Comparison of ENCODE assay signal across 28 cellular contexts in genomic region chr21:41373253-41373652, GRCh38. TPM values are rescaled to one million over a fixed set of nuclear protein-coding genes. Genes with fewer than 3 reads are reported as not detected.
A peak's percentile ranks its signal among the peaks of the same experiment; 100 is the strongest.
DNase-seq lines count a peak whose midpoint lies in the region; ATAC-seq, FAIRE-seq and TF ChIP-seq lines count a peak whose summit lies in the region.
"Had no signal": no experiment of that assay in that cellular context is flagged by ENCODE, and none has a peak within 500 bp of the region (broad histone marks: within the 10 kb centered on the region; RNA-seq: fewer than 3 reads in every experiment).

No MANE protein-coding gene starts in this region.

- peaks cover 20% of the 10 kb centered on the region for H3K4me1 ChIP-seq in GM12878 (ENCODE audit: control insufficient read depth, insufficient read depth, low read length)

- CTCF ChIA-PET in activated CD4-positive, alpha-beta T cell treated with anti-CD3 and anti-CD28 coated beads, Interleukin-2, amount 10 ng/mL, durations not matched to agents 7 days and 5 days (lab: Charles Lee) = interaction anchor here (0.6 kb wide), 1 partner anchor 81 kb away, joined by 3 read pairs; no protein-coding TSS in a partner anchor
- CTCF ChIA-PET in activated CD4-positive, alpha-beta T cell treated with anti-CD3 and anti-CD28 coated beads for 36 hours (lab: Charles Lee) = interaction anchor here (1.2 to 2.1 kb wide), 3 partner anchors 10 to 90 kb away, joined by 3 to 11 read pairs (median 7); no protein-coding TSS in a partner anchor
- CTCF ChIA-PET in GM12878 (lab: Yijun Ruan, JAX) = interaction anchor here (1.5 to 7.4 kb wide), 4 partner anchors 38 to 90 kb away, joined by 7 to 99 read pairs (median 16); no protein-coding TSS in a partner anchor

- H3K4me2 ChIP-seq in GM12878 (ENCODE audit: control insufficient read depth, insufficient read depth) = peak overlapping the region; percentile 1
- H3K4me2 ChIP-seq: BLaER1 had no signal

- 73% methylated on average over 4 of the region's 4 CpGs for WGBS in GM12878 (ENCODE audit: insufficient coverage, insufficient replicate concordance, low lambda C conversion rate, missing lambda C conversion rate)

- intact Hi-C loops in activated CD4-positive, alpha-beta T cell treated with anti-CD3 and anti-CD28 coated beads for 36 hours (cut with DNase I, micrococcal nuclease) = no loop called here
- intact Hi-C loops in GM12878 (cut with micrococcal nuclease; ENCODE audit: unreplicated experiment) = no loop called here

- H3K27ac ChIP-seq in KOPT-K1 (ENCODE audit: low read depth, low read length, poor library complexity, severe bottlenecking) (peak overlapping the region; percentile 22), GM12878 (ENCODE audit: control insufficient read depth, insufficient read depth) (no peak overlapping the region)
- H3K27ac ChIP-seq: 22Rv1, BLaER1 had no signal

- H3K4me3 Mint-ChIP-seq in activated CD4-positive, alpha-beta T cell treated with anti-CD3 and anti-CD28 coated beads, Interleukin-2, amount 10 ng/mL, durations not matched to agents 7 days and 5 days = no peak overlapping the region
- no peak overlapping the region for H3K4me3 Mint-ChIP-seq in activated CD4-positive, alpha-beta T cell treated with anti-CD3 and anti-CD28 coated beads for 36 hours
- H3K4me3 Mint-ChIP-seq: IgD-negative memory B cell had no signal

- H3K36me3 ChIP-seq in KOPT-K1 (ENCODE audit: insufficient read depth, low read length) = no peaks in the 10 kb centered on the region
- peaks cover 0 to 5% of the 10 kb centered on the region in 2 experiments; a peak in 3 of 4 replicates for H3K36me3 ChIP-seq in GM12878 (ENCODE audit: control insufficient read depth in 2 of 2, insufficient read depth in 2 of 2, low read length in 1 of 2)

- no peak for ATAC-seq in activated CD4-positive, alpha-beta T cell treated with anti-CD3 and anti-CD28 coated beads for 36 hours
- ATAC-seq in GM12878 = no peak
- ATAC-seq in GM18858 (IDR thresholded peaks at IDR 0.05; ENCODE audit: unreplicated experiment) = no peak
- ATAC-seq: Right ventricle myocardium inferior had no signal

- TF ChIP-seq RAD21 in GM12878 (IDR thresholded peaks at IDR 0.05; ENCODE audit: insufficient read depth, low read depth, low read length) = no peak

- no peak overlapping the region for H3K9ac ChIP-seq in GM12878 (ENCODE audit: control insufficient read depth, insufficient read depth, low read length)
- H3K9ac ChIP-seq: BLaER1 had no signal

- H3K9me3 ChIP-seq in KOPT-K1 (ENCODE audit: insufficient read depth, low read length, poor library complexity, severe bottlenecking) = no peaks in the 10 kb centered on the region
- no peaks in the 10 kb centered on the region for H3K9me3 ChIP-seq in GM12878 (replicated peaks; ENCODE audit: control insufficient read depth, insufficient read depth, low read length)
- H3K9me3 ChIP-seq: BLaER1 had no signal

- SMC1A ChIA-PET in GM12878 (lab: Charles Lee; ENCODE audit: uncharacterized antibody, unreplicated experiment) = interaction anchor here (1.2 to 8.3 kb wide), 7 partner anchors 12 to 89 kb away, joined by 3 to 67 read pairs (median 8); partner anchors contain the start of gene MX1

- no peak for TF ChIP-seq POLR2A in GM12878 (IDR thresholded peaks at IDR 0.05; ENCODE audit: low read depth, low read length)

- H3K36me3 Mint-ChIP-seq in activated CD4-positive, alpha-beta T cell treated with anti-CD3 and anti-CD28 coated beads, Interleukin-2, amount 10 ng/mL, durations not matched to agents 7 days and 5 days (ENCODE audit: low read depth) = peaks cover 41% of the 10 kb centered on the region
- H3K36me3 Mint-ChIP-seq in activated CD4-positive, alpha-beta T cell treated with anti-CD3 and anti-CD28 coated beads for 36 hours (ENCODE audit: low read depth) = peaks cover 16% of the 10 kb centered on the region

- POLR2A ChIA-PET in activated CD4-positive, alpha-beta T cell treated with anti-CD3 and anti-CD28 coated beads, Interleukin-2, amount 10 ng/mL, durations not matched to agents 7 days and 5 days (lab: Charles Lee) = no interaction called here
- POLR2A ChIA-PET in activated CD4-positive, alpha-beta T cell treated with anti-CD3 and anti-CD28 coated beads for 36 hours (lab: Charles Lee) = no interaction called here
- POLR2A ChIA-PET in GM12878 (lab: Charles Lee) = interaction anchor here (0.9 to 3.1 kb wide), 4 partner anchors 12 to 90 kb away, joined by 3 to 13 read pairs (median 7); partner anchors contain the start of genes MX1 and MX2

- no peaks in the 10 kb centered on the region for H3K9me3 Mint-ChIP-seq in activated CD4-positive, alpha-beta T cell treated with anti-CD3 and anti-CD28 coated beads, Interleukin-2, amount 10 ng/mL, durations not matched to agents 7 days and 5 days
- no peaks in the 10 kb centered on the region for H3K9me3 Mint-ChIP-seq in activated CD4-positive, alpha-beta T cell treated with anti-CD3 and anti-CD28 coated beads for 36 hours (ENCODE audit: low read depth)
- H3K9me3 Mint-ChIP-seq: CD4-positive, alpha-beta memory T cell; IgD-negative memory B cell had no signal

- H3K27me3 ChIP-seq in GM12878 (replicated peaks in 1 of 2; ENCODE audit: control insufficient read depth in 2 of 2, insufficient read depth in 2 of 2, low read length in 1 of 2) = no peaks in the 10 kb centered on the region
- H3K27me3 ChIP-seq: BLaER1 had no signal

- no peaks in the 10 kb centered on the region for H3K27me3 Mint-ChIP-seq in activated CD4-positive, alpha-beta T cell treated with anti-CD3 and anti-CD28 coated beads, Interleukin-2, amount 10 ng/mL, durations not matched to agents 7 days and 5 days
- no peaks in the 10 kb centered on the region for H3K27me3 Mint-ChIP-seq in activated CD4-positive, alpha-beta T cell treated with anti-CD3 and anti-CD28 coated beads for 36 hours
- H3K27me3 Mint-ChIP-seq: CD4-positive, alpha-beta memory T cell had no signal

- no peaks in the 10 kb centered on the region; the same call in 1 of the 2 replicates for H4K20me1 ChIP-seq in GM12878 (ENCODE audit: control insufficient read depth, insufficient read depth)
- H4K20me1 ChIP-seq: BLaER1 had no signal

- no peak for FAIRE-seq in GM12878 (lab: Jason Lieb, UNC)
- FAIRE-seq: G401.6, GM18507, GM19239 had no signal

- H3K4me1 Mint-ChIP-seq in activated CD4-positive, alpha-beta T cell treated with anti-CD3 and anti-CD28 coated beads, Interleukin-2, amount 10 ng/mL, durations not matched to agents 7 days and 5 days = peaks cover 74% of the 10 kb centered on the region
- peaks cover 57% of the 10 kb centered on the region for H3K4me1 Mint-ChIP-seq in activated CD4-positive, alpha-beta T cell treated with anti-CD3 and anti-CD28 coated beads for 36 hours

- H2AFZ ChIP-seq in GM12878 (ENCODE audit: control insufficient read depth, low read depth, low read length) = no peak overlapping the region

- H3K27ac Mint-ChIP-seq in activated CD4-positive, alpha-beta T cell treated with anti-CD3 and anti-CD28 coated beads, Interleukin-2, amount 10 ng/mL, durations not matched to agents 7 days and 5 days = peak overlapping the region; percentile 31
- no peak overlapping the region for H3K27ac Mint-ChIP-seq in activated CD4-positive, alpha-beta T cell treated with anti-CD3 and anti-CD28 coated beads for 36 hours
- H3K27ac Mint-ChIP-seq: IgD-negative memory B cell had no signal

- no peak for TF ChIP-seq EP300 in GM12878 (IDR thresholded peaks at IDR 0.05; ENCODE audit: borderline replicate concordance in 1 of 2, control insufficient read depth in 1 of 2, low read depth in 2 of 2, low read length in 2 of 2)

- peak overlapping the region; percentile 15; the same call in 1 of the 2 replicates for H3K4me3 ChIP-seq in GM12878
- H3K4me3 ChIP-seq: BLaER1 had no signal

- BruUV-seq in GM12878 (replicated peaks; lab: Mats Ljungman, UMichigan) = no TSS peak

- H3K79me2 ChIP-seq in GM12878 (ENCODE audit: control insufficient read depth, insufficient read depth, low read length) = peaks cover 57% of the 10 kb centered on the region

- no peak for DNase-seq in activated CD4-positive, alpha-beta T cell treated with anti-CD3 and anti-CD28 coated beads, Interleukin-2, amount 10 ng/mL, durations not matched to agents 7 days and 5 days
- DNase-seq in activated CD4-positive, alpha-beta T cell treated with anti-CD3 and anti-CD28 coated beads for 36 hours = no peak
- DNase-seq in GM12878 (ENCODE audit: low read depth, low spot score) = no peak
- DNase-seq in stimulated activated CD8-positive, alpha-beta memory T cell treated with anti-CD3 and anti-CD28 coated beads, Interleukin-4, amount 100 ng/mL, for 48 hours = peak; percentile 19
- no peak for DNase-seq in NCI-H774 (lab: John Stamatoyannopoulos, UW)
- DNase-seq in HT-29 (ENCODE audit: low spot score) = no peak
- DNase-seq: ACHN; CD4-positive, alpha-beta memory T cell; DMS153; GOT3; HCEC 1CT; Karpas-422; NCI-H1417; NCI-H1694 treated with DMSO at 0.1 percent for 48 hours; NCI-H2081 treated with DMSO at 0.1 percent for 48 hours; NCI-H446; NCI-H526 had no signal

- in situ Hi-C loops in GM12878 (cut with MboI) = no loop called here

- TF ChIP-seq CTCF in GM12878 (IDR thresholded peaks at IDR 0.05 in 2 of 3, conservative IDR thresholded peaks at IDR 0.05 in 1 of 3; ENCODE audit: control insufficient read depth in 2 of 3, extremely low read depth in 1 of 3, insufficient read depth in 1 of 3, low read depth in 3 of 3, low read length in 3 of 3) = no peak

- RAD21 ChIA-PET in GM12878 (lab: Charles Lee; ENCODE audit: unreplicated experiment) = interaction anchor here (5.5 to 7.7 kb wide), 3 partner anchors 12 to 91 kb away, joined by 29 to 97 read pairs (median 42); partner anchors contain the start of gene MX2

RNA-seq across cellular contexts. Expression of gene MX2, which starts 11.4 kb away (rescaled TPM):
- 100 to 1,000 TPM; 108 to 117 TPM for total RNA-seq in activated CD4-positive, alpha-beta T cell treated with anti-CD3 and anti-CD28 coated beads, Interleukin-2, amount 10 ng/mL, durations not matched to agents 7 days and 5 days
- total RNA-seq in activated CD4-positive, alpha-beta T cell treated with anti-CD3 and anti-CD28 coated beads for 36 hours = 10 to 100 TPM; 30.7 to 40.4 TPM
- total RNA-seq in GM12878 (2013; cell fraction: nucleolus; rRNA removed) = 393 and 402 TPM in 2 replicates
- total RNA-seq in GM12878 (2014; rRNA removed) (43.3 and 51.0 TPM in 2 replicates), GM12878 (2014; rRNA removed; fragmentation: Illumina TruSeq; extraction: Trizol) (53.8 and 54.1 TPM in 2 replicates), GM12878 (2021) (49.0 and 52.2 TPM in 2 replicates)
- 32.5 TPM for polyA plus RNA-seq in GM12878 (2011; ENCODE audit: low read depth)
- polyA plus RNA-seq in GM12878 (2011; rRNA removed) (167 and 182 TPM in 2 replicates), GM12878 (2014; fragmentation: Illumina TruSeq; extraction: Trizol) (85.0 and 133 TPM in 2 replicates), GM12878 (2014; fragmentation: Nextera tagmentation; extraction: Ambion mirVana) (10 to 100 TPM; 10.5 to 13.9 TPM), GM12878 (2014; rRNA removed) (42.4 and 49.7 TPM in 2 replicates), GM12878 (2016; fragmentation: Nextera tagmentation; extraction: Ambion mirVana) (10 to 100 TPM; 25.3 to 26.7 TPM)
- 135 and 137 TPM in 2 replicates for polyA plus RNA-seq in GM12878 (2011; cell fraction: cytosol; rRNA removed)
- polyA plus RNA-seq in GM12878 (2011; cell fraction: nucleus; rRNA removed) = 152 and 184 TPM in 2 replicates
- polyA plus RNA-seq in GM12878 (2012) = 46.6 and 49.9 TPM in 2 replicates
- polyA minus RNA-seq in GM12878 (2011; rRNA and poly(A)+ RNA removed) = 143 and 159 TPM in 2 replicates
- 45.2 and 49.5 TPM in 2 replicates for polyA minus RNA-seq in GM12878 (2011; cell fraction: cytosol; rRNA and poly(A)+ RNA removed)
- 100.0 and 124 TPM in 2 replicates for polyA minus RNA-seq in GM12878 (2011; cell fraction: nucleus; rRNA and poly(A)+ RNA removed)
- total RNA-seq in HT-29 (2014; rRNA removed; shearing (Covaris generic)) = 1.9 and 3.4 TPM in 2 replicates
- total RNA-seq: MCF 10A, SK-MEL-5 had no signal

RNA-seq across cellular contexts. Expression of gene MX1, which starts 52.8 kb away (rescaled TPM):
- 100 to 1,000 TPM; 722 to 723 TPM for total RNA-seq in activated CD4-positive, alpha-beta T cell treated with anti-CD3 and anti-CD28 coated beads, Interleukin-2, amount 10 ng/mL, durations not matched to agents 7 days and 5 days
- 100 to 1,000 TPM; 162 to 169 TPM for total RNA-seq in activated CD4-positive, alpha-beta T cell treated with anti-CD3 and anti-CD28 coated beads for 36 hours
- 488 and 545 TPM in 2 replicates for total RNA-seq in GM12878 (2013; cell fraction: nucleolus; rRNA removed)
- total RNA-seq in GM12878 (2014; rRNA removed) = 385 and 432 TPM in 2 replicates
- total RNA-seq in GM12878 (2014; rRNA removed; fragmentation: Illumina TruSeq; extraction: Trizol) = 354 and 364 TPM in 2 replicates
- total RNA-seq in GM12878 (2021) = 380 and 405 TPM in 2 replicates
- polyA plus RNA-seq in GM12878 (2011; ENCODE audit: low read depth) = 255 TPM
- polyA plus RNA-seq in GM12878 (2011; rRNA removed) = 337 and 367 TPM in 2 replicates
- polyA plus RNA-seq in GM12878 (2011; cell fraction: cytosol; rRNA removed) = 403 and 416 TPM in 2 replicates
- 596 and 625 TPM in 2 replicates for polyA plus RNA-seq in GM12878 (2011; cell fraction: nucleus; rRNA removed)
- 327 and 366 TPM in 2 replicates for polyA plus RNA-seq in GM12878 (2012)
- 293 and 352 TPM in 2 replicates for polyA plus RNA-seq in GM12878 (2014; fragmentation: Illumina TruSeq; extraction: Trizol)
- polyA plus RNA-seq in GM12878 (2014; fragmentation: Nextera tagmentation; extraction: Ambion mirVana) = 10 to 100 TPM; 75.9 to 90.9 TPM
- polyA plus RNA-seq in GM12878 (2014; rRNA removed) = 308 and 311 TPM in 2 replicates
- 100 to 1,000 TPM; 242 to 247 TPM for polyA plus RNA-seq in GM12878 (2016; fragmentation: Nextera tagmentation; extraction: Ambion mirVana)
- polyA minus RNA-seq in GM12878 (2011; rRNA and poly(A)+ RNA removed) = 680 and 808 TPM in 2 replicates
- 217 and 223 TPM in 2 replicates for polyA minus RNA-seq in GM12878 (2011; cell fraction: cytosol; rRNA and poly(A)+ RNA removed)
- 429 and 648 TPM in 2 replicates for polyA minus RNA-seq in GM12878 (2011; cell fraction: nucleus; rRNA and poly(A)+ RNA removed)
- 18.0 and 30.6 TPM in 2 replicates for total RNA-seq in HT-29 (2014; rRNA removed; shearing (Covaris generic))

RNA-seq across cellular contexts. Expression of gene FAM3B, which starts 56.7 kb away (rescaled TPM):
- not detected for total RNA-seq in activated CD4-positive, alpha-beta T cell treated with anti-CD3 and anti-CD28 coated beads, Interleukin-2, amount 10 ng/mL, durations not matched to agents 7 days and 5 days
- not detected for total RNA-seq in activated CD4-positive, alpha-beta T cell treated with anti-CD3 and anti-CD28 coated beads for 36 hours
- not detected in 2 replicates for total RNA-seq in GM12878 (2013; cell fraction: nucleolus; rRNA removed)
- not detected in 2 replicates for total RNA-seq in GM12878 (2014; rRNA removed)
- not detected in 2 replicates for total RNA-seq in GM12878 (2014; rRNA removed; fragmentation: Illumina TruSeq; extraction: Trizol)
- not detected in 2 replicates for total RNA-seq in GM12878 (2021)
- polyA plus RNA-seq in GM12878 (2011; ENCODE audit: low read depth) = not detected
- polyA plus RNA-seq in GM12878 (2011; rRNA removed) = 0.09 and 0.12 TPM in 2 replicates
- 0.06 TPM in 1 of 2 replicates, not detected in the other for polyA plus RNA-seq in GM12878 (2011; cell fraction: cytosol; rRNA removed)
- 0.15 TPM in 1 of 2 replicates, not detected in the other for polyA plus RNA-seq in GM12878 (2011; cell fraction: nucleus; rRNA removed)
- not detected in 2 replicates for polyA plus RNA-seq in GM12878 (2012)
- not detected in 2 replicates for polyA plus RNA-seq in GM12878 (2014; fragmentation: Illumina TruSeq; extraction: Trizol)
- polyA plus RNA-seq in GM12878 (2014; fragmentation: Nextera tagmentation; extraction: Ambion mirVana) = not detected
- polyA plus RNA-seq in GM12878 (2014; rRNA removed) = not detected in 2 replicates
- polyA plus RNA-seq in GM12878 (2016; fragmentation: Nextera tagmentation; extraction: Ambion mirVana) = not detected
- not detected in 2 replicates for polyA minus RNA-seq in GM12878 (2011; rRNA and poly(A)+ RNA removed)
- not detected in 2 replicates for polyA minus RNA-seq in GM12878 (2011; cell fraction: cytosol; rRNA and poly(A)+ RNA removed)
- polyA minus RNA-seq in GM12878 (2011; cell fraction: nucleus; rRNA and poly(A)+ RNA removed) = not detected in 2 replicates
- not detected in 2 replicates for total RNA-seq in HT-29 (2014; rRNA removed; shearing (Covaris generic))
- total RNA-seq: CD4-positive, alpha-beta memory T cell; MCF 10A; Right ventricle myocardium inferior; SK-MEL-5 had no signal
- polyA plus RNA-seq: CD4-positive, alpha-beta memory T cell; IgD-negative memory B cell had no signal
